ENCODE assay signal across 8 cellular contexts in the genomic region with DNA sequence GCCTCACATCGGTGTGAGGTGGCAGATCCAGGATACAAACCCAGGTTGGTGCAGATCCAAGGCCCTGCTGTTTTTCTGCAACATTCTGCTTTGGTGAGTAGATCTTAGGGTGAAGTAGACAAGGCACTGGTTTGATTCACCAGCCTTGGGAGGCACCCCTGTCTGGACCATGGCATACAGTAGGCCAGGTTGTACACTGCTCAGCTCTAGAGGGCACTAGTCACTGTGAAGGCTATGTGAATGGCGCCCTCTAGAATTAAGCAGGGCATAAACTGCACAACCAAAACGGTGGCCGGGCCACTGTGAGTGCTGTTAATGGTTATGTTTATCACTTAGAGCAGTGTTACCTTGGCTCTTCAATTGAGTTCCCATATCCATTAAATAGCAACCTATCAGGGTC.
A peak's percentile ranks its signal among the peaks of the same experiment; 100 is the strongest.
DNase-seq lines count a peak whose midpoint lies in the region; ATAC-seq and TF ChIP-seq lines count a peak whose summit lies in the region.

No MANE protein-coding gene starts in this region.

- H3K27ac ChIP-seq in WERI-Rb-1, result no peak overlapping the region

- CTCF ChIA-PET in activated CD4-positive, alpha-beta T cell treated with anti-CD3 and anti-CD28 coated beads for 36 hours (lab: Charles Lee), result interaction anchor here (0.6 to 1.9 kb wide), 13 partner anchors 13 to 377 kb away, joined by 3 to 10 read pairs (median 3); no protein-coding TSS in a partner anchor

- H3K4me3 ChIP-seq in WERI-Rb-1 (ENCODE audit: low read depth, low read length), result no peak overlapping the region

- H3K9me3 Mint-ChIP-seq in activated CD4-positive, alpha-beta T cell treated with anti-CD3 and anti-CD28 coated beads for 36 hours (ENCODE audit: low read depth), result no peaks in the 10 kb centered on the region

- H3K27me3 Mint-ChIP-seq in activated CD4-positive, alpha-beta T cell treated with anti-CD3 and anti-CD28 coated beads for 36 hours, result no peaks in the 10 kb centered on the region

- no peaks in the 10 kb centered on the region for H3K36me3 Mint-ChIP-seq in activated CD4-positive, alpha-beta T cell treated with anti-CD3 and anti-CD28 coated beads for 36 hours (ENCODE audit: low read depth)

- H3K36me3 ChIP-seq in WERI-Rb-1, result no peaks in the 10 kb centered on the region

- POLR2A ChIA-PET in activated CD4-positive, alpha-beta T cell treated with anti-CD3 and anti-CD28 coated beads for 36 hours (lab: Charles Lee), result no interaction called here

- intact Hi-C loops in activated CD4-positive, alpha-beta T cell treated with anti-CD3 and anti-CD28 coated beads for 36 hours (cut with DNase I, micrococcal nuclease), result loop anchor here in 1 of 2 experiments (1.0 kb wide), 1 partner anchor 202 kb away; no protein-coding TSS in a partner anchor
- intact Hi-C loops in left ventricle myocardium superior (cut with micrococcal nuclease), result no loop called here

- peak; percentile 66 for TF ChIP-seq CTCF in LNCAP (IDR thresholded peaks at IDR 0.05)
- TF ChIP-seq CTCF in WERI-Rb-1 (IDR thresholded peaks at IDR 0.05; ENCODE audit: low read depth, low read length), result peak; percentile 92

- H3K27ac Mint-ChIP-seq in activated CD4-positive, alpha-beta T cell treated with anti-CD3 and anti-CD28 coated beads for 36 hours, result no peak overlapping the region

- peaks cover 7% of the 10 kb centered on the region for H3K4me1 Mint-ChIP-seq in activated CD4-positive, alpha-beta T cell treated with anti-CD3 and anti-CD28 coated beads for 36 hours

- no peak overlapping the region for H3K4me3 Mint-ChIP-seq in activated CD4-positive, alpha-beta T cell treated with anti-CD3 and anti-CD28 coated beads for 36 hours

- no peaks in the 10 kb centered on the region for H3K9me3 ChIP-seq in WERI-Rb-1 (ENCODE audit: severe bottlenecking)

- ATAC-seq in activated CD4-positive, alpha-beta T cell treated with anti-CD3 and anti-CD28 coated beads for 36 hours, result peak; percentile 88
- ATAC-seq in left ventricle myocardium superior (peak; percentile 52), GM21447 (IDR thresholded peaks at IDR 0.05; ENCODE audit: unreplicated experiment) (no peak), GM18520 (IDR thresholded peaks at IDR 0.05; ENCODE audit: unreplicated experiment) (no peak)

- peak; percentile 59 for DNase-seq in activated CD4-positive, alpha-beta T cell treated with anti-CD3 and anti-CD28 coated beads for 36 hours
- no peak for DNase-seq in activated CD4-positive, alpha-beta T cell treated with anti-CD3 and anti-CD28 coated beads for 1 hour
- DNase-seq in WERI-Rb-1 (peak; percentile 67), left ventricle myocardium superior (no peak), middle frontal gyrus (ENCODE audit: extremely low spot score, low spot score) (no peak)

- H3K27me3 ChIP-seq in WERI-Rb-1 (ENCODE audit: insufficient read depth, low read depth, severe bottlenecking), result no peaks in the 10 kb centered on the region

Comparison
In these comparisons a context has a peak if more than half of its experiments do, and no peak if none do; other contexts are left out.
1. DNase-seq: peak in activated CD4-positive, alpha-beta T cell treated with anti-CD3 and anti-CD28 coated beads for 36 hours (single experiment) and WERI-Rb-1 (single experiment); none in activated CD4-positive, alpha-beta T cell treated with anti-CD3 and anti-CD28 coated beads for 1 hour (single experiment), left ventricle myocardium superior (single experiment) and middle frontal gyrus (single experiment).
2. ATAC-seq: peak in activated CD4-positive, alpha-beta T cell treated with anti-CD3 and anti-CD28 coated beads for 36 hours (single experiment) and left ventricle myocardium superior (single experiment); none in GM21447 (single experiment) and GM18520 (single experiment).